Comparison of ENCODE assay signal across 17 cellular contexts in the genomic region with DNA sequence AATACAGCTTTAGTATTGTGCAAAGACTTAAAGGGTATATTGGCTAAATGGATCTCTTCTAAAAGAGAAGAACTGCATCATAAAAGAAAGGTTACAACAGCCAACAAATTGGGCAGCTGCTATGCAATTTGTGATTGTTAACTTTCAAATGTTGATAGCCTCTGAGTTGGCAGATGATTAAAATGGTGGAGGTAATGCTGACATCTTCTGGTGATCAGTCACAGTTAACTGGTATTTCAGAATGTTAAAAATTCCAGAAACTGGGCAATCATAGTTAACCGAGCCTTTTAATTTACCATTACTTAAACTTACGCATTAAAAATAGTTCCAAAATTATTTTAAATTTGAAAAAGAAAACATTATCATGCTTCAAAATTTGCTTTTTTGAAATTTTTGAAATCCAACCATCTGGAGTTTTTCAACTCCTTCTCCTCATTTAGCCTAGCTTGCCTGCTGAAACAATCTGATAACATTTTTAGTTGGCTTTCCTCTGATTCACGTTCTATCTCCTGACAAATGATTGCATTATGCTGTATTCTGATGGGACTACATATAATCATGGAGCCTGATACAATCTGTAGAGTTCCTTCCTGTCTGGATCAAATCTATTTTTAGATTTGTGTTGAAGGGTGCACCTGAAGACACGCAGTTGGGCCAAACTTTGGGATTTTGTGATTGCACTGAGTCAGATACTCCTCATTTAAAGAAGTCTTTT.
A peak's percentile ranks its signal among the peaks of the same experiment; 100 is the strongest.
DNase-seq lines count a peak whose midpoint lies in the region; ATAC-seq and TF ChIP-seq lines count a peak whose summit lies in the region.
"Had no signal": no experiment of that assay in that cellular context is flagged by ENCODE, and none has a peak within 500 bp of the region (broad histone marks: within the 10 kb centered on the region; RNA-seq: fewer than 3 reads in every experiment).

No MANE protein-coding gene starts in this region.

- H2BK5ac ChIP-seq in IMR-90 (ENCODE audit: low read depth, low read length, poor library complexity, severe bottlenecking): no peak overlapping the region
- no peak overlapping the region for H2BK5ac ChIP-seq in mesenchymal stem cell (ENCODE audit: low read depth, low read length, poor library complexity, severe bottlenecking)

- no peak overlapping the region for H3K9ac ChIP-seq in IMR-90 (ENCODE audit: low read depth, low read length)
- H3K9ac ChIP-seq in mesenchymal stem cell (ENCODE audit: low read length): peak overlapping the region; percentile 88

- H2BK15ac ChIP-seq in IMR-90 (ENCODE audit: low read depth, low read length) (no peak overlapping the region), mesenchymal stem cell (ENCODE audit: low read depth, poor library complexity, severe bottlenecking) (no peak overlapping the region)

- H4K91ac ChIP-seq in IMR-90 (ENCODE audit: insufficient read depth, low read depth, low read length) (no peak overlapping the region), mesenchymal stem cell (ENCODE audit: low read length) (no peak overlapping the region)

- POLR2A ChIA-PET in IMR-90 (lab: Charles Lee; ENCODE audit: unreplicated experiment): no interaction called here

- peaks cover 8% of the 10 kb centered on the region for H3K4me1 ChIP-seq in IMR-90 (ENCODE audit: control insufficient read depth, insufficient read depth, low read length)
- peaks cover 1% of the 10 kb centered on the region for H3K4me1 ChIP-seq in mesenchymal stem cell (ENCODE audit: control insufficient read depth, insufficient read depth, low read depth, low read length)
- H3K4me1 ChIP-seq: upper lobe of right lung had no signal

- no peak overlapping the region for H4K8ac ChIP-seq in IMR-90 (ENCODE audit: low read depth in 2 of 2, low read length in 2 of 2)
- H4K8ac ChIP-seq in mesenchymal stem cell (ENCODE audit: low read length): no peak overlapping the region

- H3K27ac Mint-ChIP-seq in brain: peak overlapping the region in 3 of 5 experiments; percentile 40 to 83 (median 69)
- H3K27ac Mint-ChIP-seq: activated CD4-positive, alpha-beta T cell treated with anti-CD3 and anti-CD28 coated beads, Interleukin-2, amount 10 ng/mL, durations not matched to agents 7 days and 5 days; activated naive CD4-positive, alpha-beta T cell treated with anti-CD3 and anti-CD28 coated beads, Interleukin-2, amount 50 U/mL, for 72 hours; CD14-positive monocyte; stimulated activated naive B cell treated with anti-CD40 and anti-IgM and Interleukin-4, amounts not matched to agents 10 μg/mL and 1 μg/mL and 100 μg/mL, for 72 hours had no signal

- no peak overlapping the region for H3K4me3 ChIP-seq in AG10803 (ENCODE audit: low read length)
- no peak overlapping the region for H3K4me3 ChIP-seq in IMR-90 (ENCODE audit: insufficient read depth, low read depth, low read length)
- H3K4me3 ChIP-seq in mesenchymal stem cell (ENCODE audit: insufficient read depth in 1 of 2, low read depth in 1 of 2, low read length in 2 of 2): no peak overlapping the region
- H3K4me3 ChIP-seq: upper lobe of right lung had no signal

- ATAC-seq in IMR-90 (ENCODE audit: low read depth) (no peak), GM18909 (IDR thresholded peaks at IDR 0.05; ENCODE audit: poor library complexity, unreplicated experiment) (no peak), HG03175 (IDR thresholded peaks at IDR 0.05; ENCODE audit: unreplicated experiment) (no peak)
- ATAC-seq: activated naive CD4-positive, alpha-beta T cell treated with anti-CD3 and anti-CD28 coated beads, Interleukin-2, amount 50 U/mL, for 72 hours; stimulated activated naive B cell treated with anti-CD40 and anti-IgM and Interleukin-4, amounts not matched to agents 10 μg/mL and 1 μg/mL and 100 μg/mL, for 72 hours; upper lobe of right lung had no signal

- dilution Hi-C loops in IMR-90 (cut with HindIII; ENCODE audit: low sequenced_read_pairs, unreplicated experiment): no loop called here

- no peaks in the 10 kb centered on the region for H3K79me1 ChIP-seq in IMR-90 (ENCODE audit: low read depth in 1 of 2, low read length in 2 of 2)
- no peaks in the 10 kb centered on the region for H3K79me1 ChIP-seq in mesenchymal stem cell (replicated peaks; ENCODE audit: low read length, poor library complexity, severe bottlenecking)

- H4K5ac ChIP-seq in IMR-90 (ENCODE audit: low read depth, low read length): no peak overlapping the region

- H3K4ac ChIP-seq in IMR-90 (ENCODE audit: low read depth, low read length) (no peak overlapping the region), mesenchymal stem cell (ENCODE audit: low read depth in 1 of 2, low read length in 2 of 2) (no peak overlapping the region)

- H2AK9ac ChIP-seq in IMR-90 (replicated peaks; ENCODE audit: low read depth, low read length, poor library complexity): no peak overlapping the region

- H3K27me3 ChIP-seq in IMR-90 (ENCODE audit: control insufficient read depth, insufficient read depth, low read length) (no peaks in the 10 kb centered on the region), mesenchymal stem cell (ENCODE audit: control insufficient read depth in 1 of 2, insufficient read depth in 1 of 2, low read length in 2 of 2) (no peaks in the 10 kb centered on the region)
- H3K27me3 ChIP-seq: upper lobe of right lung had no signal

- no peak overlapping the region for H2BK20ac ChIP-seq in IMR-90 (ENCODE audit: low read depth, low read length)

- peak; percentile 36 for TF ChIP-seq CTCF in AG10803 (conservative IDR thresholded peaks at IDR 0.05; ENCODE audit: low read length)
- peak; percentile 35 for TF ChIP-seq CTCF in IMR-90 (conservative IDR thresholded peaks at IDR 0.05; ENCODE audit: low read depth, low read length)
- peak in 1 of 2 experiments; percentile 18 for TF ChIP-seq CTCF in brain (conservative IDR thresholded peaks at IDR 0.05)
- no peak for TF ChIP-seq CTCF in GM13977 (IDR thresholded peaks at IDR 0.05; ENCODE audit: extremely low read depth, insufficient read depth, missing control alignments)

- H3K4me1 Mint-ChIP-seq in brain: peaks cover 38% of the 10 kb centered on the region
- H3K4me1 Mint-ChIP-seq: activated CD4-positive, alpha-beta T cell treated with anti-CD3 and anti-CD28 coated beads, Interleukin-2, amount 10 ng/mL, durations not matched to agents 7 days and 5 days; stimulated activated naive B cell treated with anti-CD40 and anti-IgM and Interleukin-4, amounts not matched to agents 10 μg/mL and 1 μg/mL and 100 μg/mL, for 72 hours had no signal

- peak; percentile 52 for DNase-seq in AG10803 (ENCODE audit: low read depth)
- DNase-seq in IMR-90: peak; percentile 19
- no peak for DNase-seq in mesenchymal stem cell
- DNase-seq in RPMI8226: no peak
- no peak for DNase-seq in GM13977 (ENCODE audit: low spot score)
- DNase-seq: activated CD4-positive, alpha-beta T cell treated with anti-CD3 and anti-CD28 coated beads, Interleukin-2, amount 10 ng/mL, durations not matched to agents 7 days and 5 days; islet precursor cell; occipital lobe; Right ventricle myocardium superior; stimulated activated naive B cell treated with anti-CD40 and anti-IgM and Interleukin-4, amounts not matched to agents 10 μg/mL and 1 μg/mL and 100 μg/mL, for 72 hours; T-helper 9 cell; upper lobe of right lung had no signal

- peak overlapping the region in 1 of 5 experiments; percentile 22 for H3K4me3 Mint-ChIP-seq in brain
- H3K4me3 Mint-ChIP-seq: activated CD4-positive, alpha-beta T cell treated with anti-CD3 and anti-CD28 coated beads, Interleukin-2, amount 10 ng/mL, durations not matched to agents 7 days and 5 days; CD14-positive monocyte; stimulated activated naive B cell treated with anti-CD40 and anti-IgM and Interleukin-4, amounts not matched to agents 10 μg/mL and 1 μg/mL and 100 μg/mL, for 72 hours had no signal

- H3K9me3 ChIP-seq in IMR-90 (ENCODE audit: control insufficient read depth, insufficient read depth, low read length) (0 out of 2 replicates have a peak, but pooled peaks cover 2% of the 10 kb centered on the region), mesenchymal stem cell (ENCODE audit: control insufficient read depth, low read length) (peaks cover 14% of the 10 kb centered on the region)
- H3K9me3 ChIP-seq: upper lobe of right lung had no signal

- H2BK120ac ChIP-seq in IMR-90 (ENCODE audit: low read depth, low read length) (no peak overlapping the region), mesenchymal stem cell (ENCODE audit: low read depth, low read length) (no peak overlapping the region)

- no peaks in the 10 kb centered on the region for H3K36me3 ChIP-seq in IMR-90 (ENCODE audit: control insufficient read depth, insufficient read depth, low read length)
- H3K36me3 ChIP-seq in mesenchymal stem cell (ENCODE audit: control insufficient read depth in 1 of 2, insufficient read depth in 2 of 2, low read depth in 1 of 2, low read length in 2 of 2): no peaks in the 10 kb centered on the region
- H3K36me3 ChIP-seq: upper lobe of right lung had no signal

- H2AFZ ChIP-seq in IMR-90 (replicated peaks; ENCODE audit: low read length, poor library complexity): no peak overlapping the region
- H2AFZ ChIP-seq in mesenchymal stem cell (ENCODE audit: low read depth, low read length): no peak overlapping the region

- H3K27me3 Mint-ChIP-seq in brain: no peaks in the 10 kb centered on the region
- H3K27me3 Mint-ChIP-seq: activated CD4-positive, alpha-beta T cell treated with anti-CD3 and anti-CD28 coated beads, Interleukin-2, amount 10 ng/mL, durations not matched to agents 7 days and 5 days; stimulated activated naive B cell treated with anti-CD40 and anti-IgM and Interleukin-4, amounts not matched to agents 10 μg/mL and 1 μg/mL and 100 μg/mL, for 72 hours had no signal

- H3K23ac ChIP-seq in IMR-90 (ENCODE audit: low read depth, low read length): no peak overlapping the region
- H3K23ac ChIP-seq in mesenchymal stem cell (ENCODE audit: low read length in 2 of 2): no peak overlapping the region

- no peak overlapping the region for H3K14ac ChIP-seq in IMR-90 (replicated peaks; ENCODE audit: low read depth, low read length)
- no peak overlapping the region for H3K14ac ChIP-seq in mesenchymal stem cell (ENCODE audit: low read length in 2 of 2)

- H3K18ac ChIP-seq in IMR-90 (ENCODE audit: low read depth, low read length) (no peak overlapping the region), mesenchymal stem cell (ENCODE audit: low read depth in 1 of 2, low read length in 2 of 2) (no peak overlapping the region)

- H4K20me1 ChIP-seq in IMR-90 (ENCODE audit: insufficient read depth, low read length): no peaks in the 10 kb centered on the region

- in situ Hi-C loops in IMR-90 (cut with MboI; ENCODE audit: low sequenced_read_pairs): no loop called here
- in situ Hi-C loops in GM13977 (cut with MboI; ENCODE audit: low pct_unique_long_range_greater_than_20kb, low sequenced_read_pairs, unreplicated experiment): no loop called here

- H3K56ac ChIP-seq in IMR-90 (ENCODE audit: extremely low read depth, insufficient read depth, low read length): no peak overlapping the region

- H2AK5ac ChIP-seq in IMR-90 (ENCODE audit: low read depth, low read length) (no peak overlapping the region), mesenchymal stem cell (ENCODE audit: low read length, severe bottlenecking) (no peak overlapping the region)

- H3K4me2 ChIP-seq in IMR-90 (ENCODE audit: low read depth, low read length) (no peak overlapping the region), mesenchymal stem cell (ENCODE audit: low read length, poor library complexity, severe bottlenecking) (no peak overlapping the region)

- no peaks in the 10 kb centered on the region for H3K36me3 Mint-ChIP-seq in brain
- H3K36me3 Mint-ChIP-seq: activated naive CD4-positive, alpha-beta T cell treated with anti-CD3 and anti-CD28 coated beads, Interleukin-2, amount 50 U/mL, for 72 hours; CD14-positive monocyte; stimulated activated naive B cell treated with anti-CD40 and anti-IgM and Interleukin-4, amounts not matched to agents 10 μg/mL and 1 μg/mL and 100 μg/mL, for 72 hours had no signal

- H3K27ac ChIP-seq in IMR-90 (ENCODE audit: insufficient read depth, low read length) (no peak overlapping the region), mesenchymal stem cell (ENCODE audit: low read length, poor library complexity, severe bottlenecking) (no peak overlapping the region)
- H3K27ac ChIP-seq: upper lobe of right lung had no signal

- no peak for TF ChIP-seq POLR2A in IMR-90 (IDR thresholded peaks at IDR 0.05; ENCODE audit: low read depth, low read length)

- TF ChIP-seq RAD21 in IMR-90 (IDR thresholded peaks at IDR 0.05; ENCODE audit: low read length): peak; percentile 41

- peaks cover 5% of the 10 kb centered on the region; the same call in 1 of the 2 replicates for H3K9me1 ChIP-seq in IMR-90 (ENCODE audit: insufficient read depth, low read length)

- H2BK12ac ChIP-seq in mesenchymal stem cell (ENCODE audit: low read length in 2 of 2): no peak overlapping the region

- peaks cover 0 to 16% (median 0%) of the 10 kb centered on the region in 5 experiments for H3K9me3 Mint-ChIP-seq in brain
- H3K9me3 Mint-ChIP-seq: activated CD4-positive, alpha-beta T cell treated with anti-CD3 and anti-CD28 coated beads, Interleukin-2, amount 10 ng/mL, durations not matched to agents 7 days and 5 days had no signal

- intact Hi-C loops in IMR-90 (cut with micrococcal nuclease): loop anchor here (1.0 kb wide), 1 partner anchor 260 kb away; no protein-coding TSS in a partner anchor

- CTCF ChIA-PET in IMR-90 (lab: Yijun Ruan, JAX): interaction anchor here (0.8 to 1.9 kb wide), 9 partner anchors 10 to 259 kb away, joined by 3 to 7 read pairs (median 3); a partner anchor contains a TSS

- no TSS peak for BruUV-seq in IMR-90 (replicated peaks; lab: Mats Ljungman, UMichigan)

- no CpG with 5 or more reads among the region's 4 CpGs for WGBS in IMR-90 (ENCODE audit: extremely low coverage in 2 of 2, insufficient read length in 1 of 2), 2 experiments
- no CpG with 5 or more reads among the region's 4 CpGs for WGBS in mesenchymal stem cell

Comparison
In these comparisons a context has a peak if more than half of its experiments do, and no peak if none do; other contexts are left out.
1. DNase-seq: peak in AG10803 (single experiment) and IMR-90 (single experiment); none in mesenchymal stem cell (single experiment), RPMI8226 (single experiment) and GM13977 (single experiment).